Comparison of ENCODE assay signal across 8 cellular contexts in the genomic region with DNA sequence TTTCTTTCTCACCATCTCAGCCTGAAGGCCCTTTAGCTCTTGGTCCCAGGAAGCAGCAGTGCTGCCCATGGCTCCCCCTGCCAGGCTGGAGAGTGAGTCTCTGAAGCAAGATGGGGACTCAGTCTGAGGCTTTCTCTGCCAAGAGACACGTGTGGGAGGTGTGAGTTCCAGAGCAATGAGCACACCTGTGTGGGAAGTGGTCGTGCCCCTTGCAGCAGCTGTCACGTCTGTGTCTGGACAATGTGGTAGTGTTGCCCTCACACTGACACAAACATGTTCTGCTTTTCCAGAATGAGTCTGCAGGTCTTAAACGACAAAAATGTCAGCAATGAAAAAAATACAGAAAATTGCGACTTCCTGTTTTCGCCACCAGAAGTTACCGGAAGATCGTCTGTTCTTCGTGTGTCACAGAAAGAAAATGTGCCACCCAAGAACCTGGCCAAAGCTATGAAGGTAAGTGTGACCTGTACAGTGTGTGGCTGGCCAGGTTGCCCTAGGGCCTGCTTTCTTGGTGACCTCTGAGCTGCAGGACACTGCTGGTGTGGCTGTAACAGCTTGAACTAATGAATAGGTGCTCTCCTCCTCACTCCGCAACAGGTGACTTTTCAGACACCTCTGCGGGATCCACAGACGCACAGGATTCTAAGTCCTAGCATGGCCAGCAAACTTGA. TPM values are rescaled to one million over a fixed set of nuclear protein-coding genes. Genes with fewer than 3 reads are reported as not detected.
A peak's percentile ranks its signal among the peaks of the same experiment; 100 is the strongest.
DNase-seq lines count a peak whose midpoint lies in the region; ATAC-seq, FAIRE-seq and TF ChIP-seq lines count a peak whose summit lies in the region.

No MANE protein-coding gene starts in this region.

- peaks cover 91% of the 10 kb centered on the region for H3K79me2 ChIP-seq in HCT116 (ENCODE audit: insufficient read depth, low read length)
- H3K79me2 ChIP-seq in endothelial cell of umbilical vein (ENCODE audit: control insufficient read depth, insufficient read depth, low read length): peaks cover 67% of the 10 kb centered on the region

- H3K9me2 ChIP-seq in HCT116 (ENCODE audit: insufficient read depth): no peaks in the 10 kb centered on the region

- TF ChIP-seq CTCF in HCT116 (IDR thresholded peaks at IDR 0.05 in 2 of 3, conservative IDR thresholded peaks at IDR 0.05 in 1 of 3; ENCODE audit: borderline replicate concordance in 1 of 3, insufficient read depth in 1 of 3, low read depth in 2 of 3, low read length in 2 of 3): no peak
- no peak for TF ChIP-seq CTCF in endothelial cell of umbilical vein (IDR thresholded peaks at IDR 0.05; ENCODE audit: extremely low read depth in 1 of 2, insufficient read depth in 1 of 2, low read depth in 1 of 2, low read length in 2 of 2)

- H3K4me2 ChIP-seq in HCT116 (ENCODE audit: low read length) (peak overlapping the region; percentile 94), endothelial cell of umbilical vein (ENCODE audit: insufficient read depth, low read length) (peak overlapping the region; percentile 78)

- no peak for FAIRE-seq in endothelial cell of umbilical vein (lab: Jason Lieb, UNC)

- ATAC-seq in HCT116: no peak
- no peak for ATAC-seq in HG02571 (IDR thresholded peaks at IDR 0.05; ENCODE audit: unreplicated experiment)
- ATAC-seq in GM21390 (IDR thresholded peaks at IDR 0.05; ENCODE audit: unreplicated experiment): no peak

- peak overlapping the region; percentile 98 for H3K9ac ChIP-seq in HCT116 (ENCODE audit: low read length)
- no peak overlapping the region for H3K9ac ChIP-seq in endothelial cell of umbilical vein (replicated peaks; ENCODE audit: extremely low read depth, insufficient read depth, low read length)

- H3K4me3 ChIP-seq in HCT116 (replicated peaks in 1 of 2; ENCODE audit: low read depth in 1 of 2, low read length in 2 of 2): peak overlapping the region; percentile 94 to 96
- H3K4me3 ChIP-seq in endothelial cell of umbilical vein (replicated peaks in 1 of 3; ENCODE audit: insufficient read depth in 1 of 3, low read depth in 1 of 3, low read length in 3 of 3): peak overlapping the region in 1 of 3 experiments; percentile 73

- POLR2A ChIA-PET in HCT116 (lab: Charles Lee) (interaction anchor here (1.0 kb wide), 1 partner anchor 11 kb away, joined by 3 read pairs; a partner anchor contains a TSS), endothelial cell of umbilical vein (lab: Charles Lee) (no interaction called here)

- H2AFZ ChIP-seq in HCT116 (ENCODE audit: low read depth, low read length, poor library complexity, severe bottlenecking) (no peak overlapping the region), endothelial cell of umbilical vein (ENCODE audit: low read depth, low read length) (no peak overlapping the region)

- DNase-seq in HCT116 (ENCODE audit: low read depth, low spot score) (no peak), UCSD-AML1 (lab: John Stamatoyannopoulos, UW; ENCODE audit: unreplicated experiment) (peak; percentile 63), endothelial cell of umbilical vein (ENCODE audit: low read depth, low spot score) (no peak), cerebellar cortex (ENCODE audit: low spot score) (no peak), amygdala (lab: John Stamatoyannopoulos, UW) (no peak)
- DNase-seq in stimulated activated CD4-positive, alpha-beta T cell treated with anti-CD3 and anti-CD28 coated beads, Interleukin-4, amount 100 ng/mL, for 1 hour: peak; percentile 59

- intact Hi-C loops in HCT116 (cut with micrococcal nuclease): no loop called here
- intact Hi-C loops in endothelial cell of umbilical vein (cut with micrococcal nuclease): no loop called here

- no peaks in the 10 kb centered on the region; the same call in 1 of the 2 replicates for H4K20me1 ChIP-seq in HCT116 (ENCODE audit: insufficient read depth)
- no peaks in the 10 kb centered on the region for H4K20me1 ChIP-seq in endothelial cell of umbilical vein (replicated peaks; ENCODE audit: control insufficient read depth, extremely low read depth, insufficient read depth, low read length)

- H3K9me3 ChIP-seq in HCT116 (ENCODE audit: control insufficient read depth in 1 of 2, insufficient read depth in 1 of 2, low read depth in 1 of 2, low read length in 2 of 2) (no peaks in the 10 kb centered on the region), endothelial cell of umbilical vein (replicated peaks; ENCODE audit: control insufficient read depth, insufficient read depth, low read length) (no peaks in the 10 kb centered on the region)

- H3K9me1 ChIP-seq in endothelial cell of umbilical vein (replicated peaks; ENCODE audit: control insufficient read depth, extremely low read depth, insufficient read depth, low read length): no peaks in the 10 kb centered on the region

- CTCF ChIA-PET in HCT116 (lab: Charles Lee): interaction anchor here (2.7 to 4.6 kb wide), 2 partner anchors 30 kb away, joined by 15 to 26 read pairs; no protein-coding TSS in a partner anchor
- CTCF ChIA-PET in endothelial cell of umbilical vein (lab: Charles Lee): interaction anchor here (4.1 to 12.0 kb wide), 2 partner anchors 11 to 31 kb away, joined by 11 to 347 read pairs; a partner anchor contains a TSS

- H3K4me1 ChIP-seq in HCT116 (ENCODE audit: control insufficient read depth in 1 of 2, insufficient read depth in 2 of 2, low read length in 2 of 2): peaks cover 22 to 45% of the 10 kb centered on the region in 2 experiments
- peaks cover 40% of the 10 kb centered on the region for H3K4me1 ChIP-seq in endothelial cell of umbilical vein (ENCODE audit: control insufficient read depth, extremely low read depth, insufficient read depth, low read length)

- RAD21 ChIA-PET in HCT116 (lab: Charles Lee; ENCODE audit: low non-redundant PET in 1 of 2, low total read pairs in 2 of 2, uncharacterized antibody in 2 of 2, unreplicated experiment in 2 of 2): no interaction called here

- peaks cover 8 to 52% of the 10 kb centered on the region in 2 experiments; a peak in 2 of 4 replicates for H3K36me3 ChIP-seq in HCT116 (ENCODE audit: control insufficient read depth in 1 of 2, insufficient read depth in 2 of 2, low read length in 2 of 2)
- H3K36me3 ChIP-seq in endothelial cell of umbilical vein (ENCODE audit: control insufficient read depth in 2 of 2, extremely low read depth in 1 of 2, insufficient read depth in 2 of 2, low read length in 2 of 2): peaks cover 2 to 6% of the 10 kb centered on the region in 2 experiments

- H3K27ac ChIP-seq in HCT116 (ENCODE audit: low read depth, low read length) (peak overlapping the region; percentile 87), endothelial cell of umbilical vein (ENCODE audit: insufficient read depth, low read depth, low read length) (no peak overlapping the region)

- dilution Hi-C loops in endothelial cell of umbilical vein (cut with MboI; ENCODE audit: extremely low pct_ligation_motif_present, low sequenced_read_pairs): no loop called here

- no peak for TF ChIP-seq POLR2A in HCT116 (IDR thresholded peaks at IDR 0.05; ENCODE audit: borderline replicate concordance, extremely low read depth, insufficient read depth, insufficient read length)
- TF ChIP-seq POLR2A in endothelial cell of umbilical vein (IDR thresholded peaks at IDR 0.05; ENCODE audit: low read depth, low read length): no peak

- H3K27me3 ChIP-seq in HCT116 (ENCODE audit: insufficient read depth, low read length): no peaks in the 10 kb centered on the region
- H3K27me3 ChIP-seq in endothelial cell of umbilical vein (ENCODE audit: control insufficient read depth in 2 of 2, insufficient read depth in 2 of 2, low read length in 2 of 2): no peaks in the 10 kb centered on the region

- no peak for TF ChIP-seq RAD21 in HCT116 (IDR thresholded peaks at IDR 0.05; ENCODE audit: low read depth)

- BruUV-seq in HCT116 (replicated peaks; lab: Mats Ljungman, UMichigan) (TSS peak; percentile 32), endothelial cell of umbilical vein (replicated peaks; lab: Mats Ljungman, UMichigan) (TSS peak; percentile 5)

RNA-seq across cellular contexts. Expression of a gene that starts 1.9 kb away (rescaled TPM):
- 106 TPM for total RNA-seq in HCT116 (2021; ENCODE audit: unreplicated experiment)
- polyA plus RNA-seq in HCT116 (2012): 99.5 and 103 TPM in 2 replicates
- 123 and 135 TPM in 2 replicates for total RNA-seq in endothelial cell of umbilical vein
- 41.2 and 54.5 TPM in 2 replicates for polyA plus RNA-seq in endothelial cell of umbilical vein
- 56.0 and 64.2 TPM in 2 replicates for polyA plus RNA-seq in endothelial cell of umbilical vein (2011; cell fraction: cytosol; rRNA removed)
- 132 and 166 TPM in 2 replicates for polyA plus RNA-seq in endothelial cell of umbilical vein (2011; cell fraction: nucleus; rRNA removed)
- 32.3 and 77.6 TPM in 2 replicates for polyA plus RNA-seq in endothelial cell of umbilical vein (2012)
- polyA minus RNA-seq in endothelial cell of umbilical vein: 18.0 and 19.3 TPM in 2 replicates
- 23.2 TPM for polyA minus RNA-seq in endothelial cell of umbilical vein (2011; cell fraction: cytosol; rRNA and poly(A)+ RNA removed)
- polyA minus RNA-seq in endothelial cell of umbilical vein (2011; cell fraction: nucleus; rRNA and poly(A)+ RNA removed): 28.0 and 30.7 TPM in 2 replicates

RNA-seq across cellular contexts. Expression of a gene that starts 2.1 kb away (rescaled TPM):
- total RNA-seq in HCT116 (2021; ENCODE audit: unreplicated experiment) (29.4 TPM), endothelial cell of umbilical vein (23.2 and 24.8 TPM in 2 replicates)
- 24.9 and 26.5 TPM in 2 replicates for polyA plus RNA-seq in HCT116 (2012)
- 33.2 and 53.7 TPM in 2 replicates for polyA plus RNA-seq in endothelial cell of umbilical vein
- polyA plus RNA-seq in endothelial cell of umbilical vein (2011; cell fraction: cytosol; rRNA removed): 19.8 and 29.5 TPM in 2 replicates
- 22.0 and 24.0 TPM in 2 replicates for polyA plus RNA-seq in endothelial cell of umbilical vein (2011; cell fraction: nucleus; rRNA removed)
- polyA plus RNA-seq in endothelial cell of umbilical vein (2012): 11.7 and 14.3 TPM in 2 replicates
- 15.1 and 18.8 TPM in 2 replicates for polyA minus RNA-seq in endothelial cell of umbilical vein
- polyA minus RNA-seq in endothelial cell of umbilical vein (2011; cell fraction: cytosol; rRNA and poly(A)+ RNA removed): 10.2 TPM
- polyA minus RNA-seq in endothelial cell of umbilical vein (2011; cell fraction: nucleus; rRNA and poly(A)+ RNA removed): 7.0 and 9.7 TPM in 2 replicates

RNA-seq across cellular contexts. Expression of a gene that starts 11.1 kb away (rescaled TPM):
- total RNA-seq in HCT116 (2021; ENCODE audit: unreplicated experiment): 101 TPM
- polyA plus RNA-seq in HCT116 (2012): 37.5 and 49.0 TPM in 2 replicates
- 62.7 and 63.1 TPM in 2 replicates for total RNA-seq in endothelial cell of umbilical vein
- polyA plus RNA-seq in endothelial cell of umbilical vein: 41.2 and 48.3 TPM in 2 replicates
- 57.1 and 65.0 TPM in 2 replicates for polyA plus RNA-seq in endothelial cell of umbilical vein (2011; cell fraction: cytosol; rRNA removed)
- 37.7 and 48.4 TPM in 2 replicates for polyA plus RNA-seq in endothelial cell of umbilical vein (2011; cell fraction: nucleus; rRNA removed)
- 53.0 and 69.2 TPM in 2 replicates for polyA plus RNA-seq in endothelial cell of umbilical vein (2012)
- polyA minus RNA-seq in endothelial cell of umbilical vein: 27.3 and 28.7 TPM in 2 replicates
- polyA minus RNA-seq in endothelial cell of umbilical vein (2011; cell fraction: cytosol; rRNA and poly(A)+ RNA removed): 42.8 TPM
- polyA minus RNA-seq in endothelial cell of umbilical vein (2011; cell fraction: nucleus; rRNA and poly(A)+ RNA removed): 12.9 and 13.2 TPM in 2 replicates

RNA-seq across cellular contexts. Expression of a gene that starts 39.2 kb away (rescaled TPM):
- total RNA-seq in HCT116 (2021; ENCODE audit: unreplicated experiment): 1.1 TPM
- 0.79 and 1.4 TPM in 2 replicates for polyA plus RNA-seq in HCT116 (2012)
- 1.3 and 1.7 TPM in 2 replicates for total RNA-seq in endothelial cell of umbilical vein
- polyA plus RNA-seq in endothelial cell of umbilical vein: 1.3 and 1.8 TPM in 2 replicates
- 0.83 and 1.6 TPM in 2 replicates for polyA plus RNA-seq in endothelial cell of umbilical vein (2011; cell fraction: cytosol; rRNA removed)
- polyA plus RNA-seq in endothelial cell of umbilical vein (2011; cell fraction: nucleus; rRNA removed): 2.0 and 2.8 TPM in 2 replicates
- polyA plus RNA-seq in endothelial cell of umbilical vein (2012): 0.25 and 1.3 TPM in 2 replicates
- polyA minus RNA-seq in endothelial cell of umbilical vein: 0.45 and 0.75 TPM in 2 replicates
- polyA minus RNA-seq in endothelial cell of umbilical vein (2011; cell fraction: cytosol; rRNA and poly(A)+ RNA removed): 1.7 TPM
- 1.5 and 1.9 TPM in 2 replicates for polyA minus RNA-seq in endothelial cell of umbilical vein (2011; cell fraction: nucleus; rRNA and poly(A)+ RNA removed)

Comparison
In these comparisons a context has a peak if more than half of its experiments do, and no peak if none do; other contexts are left out.
1. DNase-seq: peak in UCSD-AML1 (single experiment) and stimulated activated CD4-positive, alpha-beta T cell treated with anti-CD3 and anti-CD28 coated beads, Interleukin-4, amount 100 ng/mL, for 1 hour (single experiment); none in HCT116 (single experiment), endothelial cell of umbilical vein (single experiment), cerebellar cortex (single experiment) and amygdala (0 of 56).